In the genomic region with DNA sequence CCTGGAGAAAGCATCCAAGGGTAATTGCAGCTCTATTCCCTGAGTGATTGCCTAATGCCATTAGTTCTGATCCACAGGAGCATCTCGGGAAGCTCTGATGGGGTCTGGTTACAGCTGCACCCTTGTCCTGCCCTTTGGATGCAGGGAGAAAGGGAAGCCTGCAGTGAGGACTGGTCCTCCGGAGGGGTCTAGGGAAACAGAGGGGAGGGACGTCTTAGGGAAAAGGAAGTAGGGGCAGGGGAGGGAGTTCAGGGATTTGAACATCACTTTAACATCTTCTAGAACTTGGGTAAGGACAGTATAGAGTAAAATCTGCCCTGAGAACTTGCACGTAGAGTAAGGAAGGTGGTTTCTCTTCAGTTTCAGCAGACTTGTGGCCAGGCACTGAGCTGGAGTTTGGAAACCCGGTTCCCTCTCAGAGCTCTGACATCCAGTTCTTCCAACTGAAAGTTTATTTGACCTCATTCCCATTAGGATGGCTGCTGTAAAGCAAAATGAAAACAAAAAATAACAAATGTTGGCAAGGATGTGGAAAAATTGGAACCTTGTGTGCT, we compare ENCODE assay signal across 24 cellular contexts. TPM values are rescaled to one million over a fixed set of nuclear protein-coding genes. Genes with fewer than 3 reads are reported as not detected.
DNase-seq lines count a peak whose midpoint lies in the region; FAIRE-seq and TF ChIP-seq lines count a peak whose summit lies in the region.
"Had no signal": no experiment of that assay in that cellular context is flagged by ENCODE, and none has a peak within 500 bp of the region (broad histone marks: within the 10 kb centered on the region; RNA-seq: fewer than 3 reads in every experiment).

No MANE protein-coding gene starts in this region.

- H3K27ac Mint-ChIP-seq in osteocyte (ENCODE audit: unreplicated experiment): no peak overlapping the region
- H3K27ac Mint-ChIP-seq: B cell; CD14-positive monocyte; CD4-positive, alpha-beta T cell; GM23338; HFFc6 had no signal

- no peaks in the 10 kb centered on the region; the same call in 1 of the 2 replicates for H3K9me3 ChIP-seq in OCI-LY3 (ENCODE audit: insufficient read depth, low read length)
- H3K9me3 ChIP-seq: BLaER1 treated with 17β-estradiol and CSF1 and Interleukin-3, amounts not matched to agents 10 nM and 100 nM; HAP-1 had no signal

- no peaks in the 10 kb centered on the region for H4K20me1 ChIP-seq in OCI-LY3 (ENCODE audit: insufficient read depth, low read length)
- H4K20me1 ChIP-seq: BLaER1 treated with 17β-estradiol and CSF1 and Interleukin-3, amounts not matched to agents 10 nM and 100 nM had no signal

- H3K4me3 ChIP-seq in OCI-LY3 (ENCODE audit: low read length): no peak overlapping the region
- H3K4me3 ChIP-seq: BLaER1 treated with 17β-estradiol and CSF1 and Interleukin-3, amounts not matched to agents 10 nM and 100 nM; GM23338; HAP-1 had no signal

- H3K4me1 Mint-ChIP-seq in osteocyte (ENCODE audit: unreplicated experiment): no peaks in the 10 kb centered on the region
- H3K4me1 Mint-ChIP-seq: B cell; CD14-positive monocyte; CD8-positive, alpha-beta memory T cell; GM23338 had no signal

- H2AFZ ChIP-seq in OCI-LY3 (ENCODE audit: low read depth, low read length): no peak overlapping the region
- H2AFZ ChIP-seq: GM23338 had no signal

- no peaks in the 10 kb centered on the region for H3K36me3 Mint-ChIP-seq in osteocyte (ENCODE audit: unreplicated experiment)
- H3K36me3 Mint-ChIP-seq: CD14-positive monocyte; CD8-positive, alpha-beta memory T cell had no signal

- peak; percentile 29 for FAIRE-seq in GM18507 (lab: Jason Lieb, UNC)
- FAIRE-seq: A204.1, GM12892, GM19239, H54 had no signal

- peaks cover 10% of the 10 kb centered on the region for H3K27me3 Mint-ChIP-seq in osteocyte (ENCODE audit: unreplicated experiment)

- H3K36me3 ChIP-seq in OCI-LY3 (replicated peaks; ENCODE audit: low read depth, low read length): no peaks in the 10 kb centered on the region
- H3K36me3 ChIP-seq: BLaER1 treated with 17β-estradiol and CSF1 and Interleukin-3, amounts not matched to agents 10 nM and 100 nM; HAP-1 had no signal

- H3K27ac ChIP-seq in OCI-LY3 (ENCODE audit: low read length): peak overlapping the region; percentile 30; the same call in 1 of the 2 replicates
- H3K27ac ChIP-seq: 22Rv1; BLaER1 treated with 17β-estradiol and CSF1 and Interleukin-3, amounts not matched to agents 10 nM and 100 nM had no signal

- peak; percentile 4 for DNase-seq in NCI-H82 (lab: John Stamatoyannopoulos, UW)
- DNase-seq in NCI-H82 treated with DMSO at 0.1 percent for 48 hours (lab: John Stamatoyannopoulos, UW; ENCODE audit: unreplicated experiment): no peak
- no peak for DNase-seq in GM18507 (ENCODE audit: extremely low spot score, insufficient read length, low read depth)
- DNase-seq in osteocyte (ENCODE audit: extremely low spot score, unreplicated experiment): peak; percentile 53
- DNase-seq in NCI-H1436 treated with DMSO at 0.1 percent for 48 hours (lab: John Stamatoyannopoulos, UW): no peak
- DNase-seq in GOT3 (lab: John Stamatoyannopoulos, UW): no peak
- DNase-seq in NCI-H1694 treated with DMSO at 0.1 percent for 48 hours (lab: John Stamatoyannopoulos, UW): no peak
- DNase-seq: CD4-positive, alpha-beta T cell; CD8-positive, alpha-beta memory T cell; DMS53; DMS79 treated with DMSO at 0.1 percent for 48 hours; HFFc6 had no signal

- H3K9ac ChIP-seq in OCI-LY3 (ENCODE audit: low read length): no peak overlapping the region
- H3K9ac ChIP-seq: BLaER1 treated with 17β-estradiol and CSF1 and Interleukin-3, amounts not matched to agents 10 nM and 100 nM had no signal

- H3K9me3 Mint-ChIP-seq in osteocyte (ENCODE audit: unreplicated experiment): no peaks in the 10 kb centered on the region
- H3K9me3 Mint-ChIP-seq: GM23338, HFFc6 had no signal

- H3K4me3 Mint-ChIP-seq in osteocyte (ENCODE audit: unreplicated experiment): no peak overlapping the region
- H3K4me3 Mint-ChIP-seq: B cell; CD14-positive monocyte; CD4-positive, alpha-beta T cell; CD8-positive, alpha-beta memory T cell; GM23338; HFFc6 had no signal

- no peak for TF ChIP-seq CTCF in OCI-LY3 (IDR thresholded peaks at IDR 0.05; ENCODE audit: low read depth, low read length)
- no peak for TF ChIP-seq CTCF in osteocyte (IDR thresholded peaks at IDR 0.05)

- H3K4me2 ChIP-seq in OCI-LY3 (ENCODE audit: low read length): peak overlapping the region; percentile 13; the same call in 1 of the 2 replicates
- H3K4me2 ChIP-seq: BLaER1 treated with 17β-estradiol and CSF1 and Interleukin-3, amounts not matched to agents 10 nM and 100 nM; GM23338 had no signal

- peaks cover 22% of the 10 kb centered on the region for H3K4me1 ChIP-seq in OCI-LY3 (ENCODE audit: low read length)
- H3K4me1 ChIP-seq: BLaER1 treated with 17β-estradiol and CSF1 and Interleukin-3, amounts not matched to agents 10 nM and 100 nM had no signal

- H3K79me2 ChIP-seq in OCI-LY3 (ENCODE audit: low read length): no peaks in the 10 kb centered on the region

- peaks cover 11% of the 10 kb centered on the region for H3K27me3 ChIP-seq in OCI-LY3 (ENCODE audit: low read depth, low read length)
- H3K27me3 ChIP-seq: BLaER1 treated with 17β-estradiol and CSF1 and Interleukin-3, amounts not matched to agents 10 nM and 100 nM had no signal

RNA-seq across cellular contexts. Expression of gene ONECUT2, which starts 20.5 kb away (rescaled TPM):
- total RNA-seq in osteocyte: 0.03 and 0.05 TPM in 2 replicates
- total RNA-seq: B cell; CD4-positive, alpha-beta T cell; CD8-positive, alpha-beta memory T cell; G401 had no signal

Comparison
In these comparisons a context has a peak if more than half of its experiments do, and no peak if none do; other contexts are left out.
1. DNase-seq: peak in NCI-H82 (single experiment) and osteocyte (single experiment); none in NCI-H82 treated with DMSO at 0.1 percent for 48 hours (single experiment), GM18507 (single experiment), NCI-H1436 treated with DMSO at 0.1 percent for 48 hours (single experiment), GOT3 (single experiment) and NCI-H1694 treated with DMSO at 0.1 percent for 48 hours (single experiment).